ENCODE assay signal across 7 cellular contexts in the genomic region with DNA sequence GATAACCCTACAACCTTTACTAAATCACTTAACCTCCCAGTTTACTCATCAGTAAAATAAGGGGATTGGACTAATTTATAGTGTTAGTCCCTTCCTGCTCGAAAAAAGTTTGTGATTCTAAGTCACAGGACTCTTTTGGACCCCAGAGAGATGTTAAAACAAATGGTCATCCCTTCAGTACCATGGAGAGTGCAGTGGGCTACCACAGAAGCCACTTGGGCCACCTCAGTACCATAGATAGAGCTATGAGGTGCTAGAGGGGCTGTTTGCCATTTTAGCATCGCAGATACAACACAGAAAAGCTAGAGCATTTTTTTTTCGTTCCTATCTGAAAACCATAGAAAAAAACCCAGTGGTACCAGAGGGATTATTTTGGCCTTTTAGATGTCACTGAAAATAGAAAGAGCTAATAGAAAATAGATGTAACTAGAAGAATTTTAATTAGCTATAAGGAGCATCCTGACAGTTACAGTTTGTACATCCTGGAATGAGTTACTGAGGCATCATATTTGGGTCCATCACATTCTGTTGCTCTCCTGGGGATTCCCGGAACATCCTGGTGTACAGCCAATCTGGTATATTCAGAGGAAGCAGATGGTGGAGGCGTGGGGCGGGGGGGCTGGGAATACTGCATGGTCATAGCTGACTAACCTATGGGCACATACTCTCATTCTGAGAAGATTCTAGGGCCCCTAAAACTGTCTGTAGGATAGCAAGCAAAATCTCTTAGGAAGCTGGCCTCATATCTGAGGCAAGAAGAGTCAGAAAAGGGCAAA. TPM values are rescaled to one million over a fixed set of nuclear protein-coding genes. Genes with fewer than 3 reads are reported as not detected.
A peak's percentile ranks its signal among the peaks of the same experiment; 100 is the strongest.
DNase-seq lines count a peak whose midpoint lies in the region; ATAC-seq and TF ChIP-seq lines count a peak whose summit lies in the region.
"Had no signal": no experiment of that assay in that cellular context is flagged by ENCODE, and none has a peak within 500 bp of the region (broad histone marks: within the 10 kb centered on the region; RNA-seq: fewer than 3 reads in every experiment).

No MANE protein-coding gene starts in this region.

- peak overlapping the region; percentile 91 to 99 (median 96) for H3K27ac ChIP-seq in transverse colon

- no peaks in the 10 kb centered on the region for H3K9me3 ChIP-seq in transverse colon

- H3K36me3 ChIP-seq in transverse colon: peaks cover 0 to 14% (median 3%) of the 10 kb centered on the region in 4 donors

- ATAC-seq in activated CD8-positive, alpha-beta memory T cell treated with anti-CD3 and anti-CD28 coated beads, Interleukin-2, amount 10 ng/mL, durations not matched to agents 7 days and 5 days: no peak
- ATAC-seq: left ventricle myocardium superior had no signal

- H3K36me3 Mint-ChIP-seq in activated CD8-positive, alpha-beta memory T cell treated with anti-CD3 and anti-CD28 coated beads, Interleukin-2, amount 10 ng/mL, durations not matched to agents 7 days and 5 days: peaks cover 2% of the 10 kb centered on the region

- TF ChIP-seq CTCF in fibroblast of mammary gland (conservative IDR thresholded peaks at IDR 0.05; ENCODE audit: control insufficient read depth, insufficient read depth, low read depth, low read length) (no peak), transverse colon (IDR thresholded peaks at IDR 0.05) (no peak)

- no peak overlapping the region for H3K4me3 ChIP-seq in fibroblast of mammary gland (ENCODE audit: control insufficient read depth, low read depth, low read length)
- H3K4me3 ChIP-seq in transverse colon: no peak overlapping the region

- no peaks in the 10 kb centered on the region for H3K9me3 Mint-ChIP-seq in activated CD8-positive, alpha-beta memory T cell treated with anti-CD3 and anti-CD28 coated beads, Interleukin-2, amount 10 ng/mL, durations not matched to agents 7 days and 5 days (ENCODE audit: low read depth)

- no peak for TF ChIP-seq POLR2A in transverse colon (IDR thresholded peaks at IDR 0.05)

- no peak overlapping the region for H3K27ac Mint-ChIP-seq in activated CD8-positive, alpha-beta memory T cell treated with anti-CD3 and anti-CD28 coated beads, Interleukin-2, amount 10 ng/mL, durations not matched to agents 7 days and 5 days

- peaks cover 21% of the 10 kb centered on the region for H3K4me1 Mint-ChIP-seq in activated CD8-positive, alpha-beta memory T cell treated with anti-CD3 and anti-CD28 coated beads, Interleukin-2, amount 10 ng/mL, durations not matched to agents 7 days and 5 days

- WGBS in transverse colon (ENCODE audit: low coverage in 1 of 2), 2 donors: 63 to 66% methylated on average over 5 to 6 of the region's 6 CpGs

- H3K27me3 Mint-ChIP-seq in activated CD8-positive, alpha-beta memory T cell treated with anti-CD3 and anti-CD28 coated beads, Interleukin-2, amount 10 ng/mL, durations not matched to agents 7 days and 5 days: peaks cover 21% of the 10 kb centered on the region

- peak; percentile 1 for DNase-seq in activated CD8-positive, alpha-beta memory T cell treated with anti-CD3 and anti-CD28 coated beads for 24 hours
- DNase-seq in activated CD8-positive, alpha-beta memory T cell treated with anti-CD3 and anti-CD28 coated beads, Interleukin-2, amount 10 ng/mL, durations not matched to agents 7 days and 5 days: no peak
- DNase-seq in fibroblast of mammary gland (ENCODE audit: low read depth): peak; percentile 85
- DNase-seq in transverse colon: no peak
- DNase-seq in islet precursor cell: no peak
- no peak for DNase-seq in activated gamma-delta T cell treated with Interleukin-2 at 50 U/mL for 16 hours
- DNase-seq: left ventricle myocardium superior had no signal

- peaks cover 24 to 58% (median 50%) of the 10 kb centered on the region in 4 donors for H3K4me1 ChIP-seq in transverse colon

- H3K27me3 ChIP-seq in transverse colon: no peaks in the 10 kb centered on the region

- TF ChIP-seq EP300 in transverse colon (IDR thresholded peaks at IDR 0.05; ENCODE audit: low read depth): no peak

- CTCF ChIA-PET in activated CD8-positive, alpha-beta memory T cell treated with anti-CD3 and anti-CD28 coated beads, Interleukin-2, amount 10 ng/mL, durations not matched to agents 7 days and 5 days (lab: Charles Lee): interaction anchor here (0.7 to 11.6 kb wide), 8 partner anchors 10 to 125 kb away, joined by 3 to 339 read pairs (median 7); a partner anchor contains a TSS

- in situ Hi-C loops in transverse colon (cut with MboI; ENCODE audit: low pct_ligation_motif_present in 1 of 4, low pct_unique_long_range_greater_than_20kb in 1 of 4, low sequenced_read_pairs in 3 of 4): no loop called here

- no peak overlapping the region for H3K4me3 Mint-ChIP-seq in activated CD8-positive, alpha-beta memory T cell treated with anti-CD3 and anti-CD28 coated beads, Interleukin-2, amount 10 ng/mL, durations not matched to agents 7 days and 5 days

- intact Hi-C loops in transverse colon (cut with DNase I; ENCODE audit: low total_unique reads): no loop called here

RNA-seq across cellular contexts. Expression of a gene that starts 2.8 kb away (rescaled TPM):
- 1 to 10 TPM; 5.8 to 5.9 TPM for total RNA-seq in activated CD8-positive, alpha-beta memory T cell treated with anti-CD3 and anti-CD28 coated beads, Interleukin-2, amount 10 ng/mL, durations not matched to agents 7 days and 5 days
- total RNA-seq in transverse colon: 100 to 1,000 TPM in 2 of 4 donors, 10 to 100 TPM in 2; 68.4 to 135 (median 94.5) TPM

RNA-seq across cellular contexts. Expression of a gene that starts 5.2 kb away (rescaled TPM):
- not detected for total RNA-seq in activated CD8-positive, alpha-beta memory T cell treated with anti-CD3 and anti-CD28 coated beads, Interleukin-2, amount 10 ng/mL, durations not matched to agents 7 days and 5 days
- 10 to 100 TPM; 13.1 to 63.7 (median 41.9) TPM for total RNA-seq in transverse colon

RNA-seq across cellular contexts. Expression of a gene that starts 25.5 kb away (rescaled TPM):
- under 1 TPM in 1 of 2 experiments, not detected in 1; 0.09 TPM for total RNA-seq in activated CD8-positive, alpha-beta memory T cell treated with anti-CD3 and anti-CD28 coated beads, Interleukin-2, amount 10 ng/mL, durations not matched to agents 7 days and 5 days
- total RNA-seq in transverse colon: 100 to 1,000 TPM in 1 of 4 donors, 10 to 100 TPM in 3; 55.6 to 138 (median 62.2) TPM

RNA-seq across cellular contexts. Expression of a gene that starts 38.0 kb away (rescaled TPM):
- not detected for total RNA-seq in activated CD8-positive, alpha-beta memory T cell treated with anti-CD3 and anti-CD28 coated beads, Interleukin-2, amount 10 ng/mL, durations not matched to agents 7 days and 5 days
- not detected for total RNA-seq in transverse colon
- total RNA-seq: left ventricle myocardium superior had no signal

RNA-seq across cellular contexts. Expression of a gene that starts 53.5 kb away (rescaled TPM):
- not detected for total RNA-seq in activated CD8-positive, alpha-beta memory T cell treated with anti-CD3 and anti-CD28 coated beads, Interleukin-2, amount 10 ng/mL, durations not matched to agents 7 days and 5 days
- under 1 TPM in 1 of 4 donors, not detected in 3; 0.48 TPM for total RNA-seq in transverse colon
- total RNA-seq: left ventricle myocardium superior had no signal

Comparison
In these comparisons a context has a peak if more than half of its experiments do, and no peak if none do; other contexts are left out.
1. DNase-seq: peak in activated CD8-positive, alpha-beta memory T cell treated with anti-CD3 and anti-CD28 coated beads for 24 hours (single experiment) and fibroblast of mammary gland (single experiment); none in activated CD8-positive, alpha-beta memory T cell treated with anti-CD3 and anti-CD28 coated beads, Interleukin-2, amount 10 ng/mL, durations not matched to agents 7 days and 5 days (single experiment), transverse colon (single experiment), islet precursor cell (single experiment) and activated gamma-delta T cell treated with Interleukin-2 at 50 U/mL for 16 hours (single experiment).
2. RNA of a gene that starts 2.8 kb away (total RNA-seq): 68.4 to 135 TPM in transverse colon; 5.8 to 5.9 TPM in activated CD8-positive, alpha-beta memory T cell treated with anti-CD3 and anti-CD28 coated beads, Interleukin-2, amount 10 ng/mL, durations not matched to agents 7 days and 5 days; every median in the first group is over 10 times any median in the second.
3. RNA of a gene that starts 5.2 kb away (total RNA-seq): 13.1 to 63.7 TPM in transverse colon; not detected in activated CD8-positive, alpha-beta memory T cell treated with anti-CD3 and anti-CD28 coated beads, Interleukin-2, amount 10 ng/mL, durations not matched to agents 7 days and 5 days; every median in the first group is over 10 times any median in the second.
4. RNA of a gene that starts 25.5 kb away (total RNA-seq): 55.6 to 138 TPM in transverse colon; 0.09 TPM in activated CD8-positive, alpha-beta memory T cell treated with anti-CD3 and anti-CD28 coated beads, Interleukin-2, amount 10 ng/mL, durations not matched to agents 7 days and 5 days; every median in the first group is over 10 times any median in the second.